In the genomic region with DNA sequence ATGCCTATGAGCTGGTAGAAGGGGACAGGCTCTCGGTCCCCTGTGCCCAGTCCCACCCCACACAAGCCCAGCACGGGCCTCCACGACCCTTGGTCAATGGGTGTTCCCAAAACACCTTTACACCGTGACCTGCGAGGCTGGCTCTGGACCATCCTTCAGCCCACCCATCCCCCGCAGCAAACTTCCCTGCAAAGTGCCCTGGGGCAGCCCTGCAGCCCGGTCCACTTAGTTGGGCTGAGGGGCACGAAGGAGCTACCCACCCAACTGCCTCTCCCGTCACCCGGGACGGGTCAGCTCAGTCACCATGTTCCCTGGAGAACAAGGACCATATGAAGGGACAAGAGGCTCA, we compare ENCODE assay signal across 10 cellular contexts. TPM values are rescaled to one million over a fixed set of nuclear protein-coding genes. Genes with fewer than 3 reads are reported as not detected.
DNase-seq lines count a peak whose midpoint lies in the region; ATAC-seq and TF ChIP-seq lines count a peak whose summit lies in the region.
"Had no signal": no experiment of that assay in that cellular context is flagged by ENCODE, and none has a peak within 500 bp of the region (broad histone marks: within the 10 kb centered on the region; RNA-seq: fewer than 3 reads in every experiment).

No MANE protein-coding gene starts in this region.

- peaks cover 44% of the 10 kb centered on the region for H3K4me1 ChIP-seq in mesodermal cell (ENCODE audit: control insufficient read depth, insufficient read depth, low read length, poor library complexity, severe bottlenecking)
- H3K4me1 ChIP-seq in testis, result peaks cover 31% of the 10 kb centered on the region

- no peak for TF ChIP-seq POLR2A in testis (IDR thresholded peaks at IDR 0.05)

- peak overlapping the region; percentile 94 for H3K27ac Mint-ChIP-seq in activated CD4-positive, alpha-beta T cell treated with anti-CD3 and anti-CD28 coated beads, Interleukin-2, amount 10 ng/mL, durations not matched to agents 24 days and 14 days
- peak overlapping the region; percentile 74 for H3K27ac Mint-ChIP-seq in central memory CD8-positive, alpha-beta T cell (ENCODE audit: low read depth)

- H3K27me3 ChIP-seq in testis, result no peaks in the 10 kb centered on the region

- DNase-seq in activated CD4-positive, alpha-beta T cell treated with anti-CD3 and anti-CD28 coated beads, Interleukin-2, amount 10 ng/mL, durations not matched to agents 24 days and 14 days, result no peak
- no peak for DNase-seq in activated CD4-positive, alpha-beta T cell treated with anti-CD3 and anti-CD28 coated beads, Interleukin-2, amount 50 U/mL, for 4 hours
- no peak for DNase-seq in central memory CD8-positive, alpha-beta T cell (ENCODE audit: low spot score in 2 of 2)
- DNase-seq in testis, result no peak
- no peak for DNase-seq in MV-4-11 (lab: John Stamatoyannopoulos, UW)
- no peak for DNase-seq in pons (ENCODE audit: low spot score)
- DNase-seq: NCI-H1417 treated with DMSO at 0.1 percent for 48 hours, RPMI8226 had no signal

- no peak overlapping the region for H3K4me3 ChIP-seq in mesodermal cell (ENCODE audit: extremely low read depth, insufficient read depth, low read length, poor library complexity, severe bottlenecking)
- no peak overlapping the region for H3K4me3 ChIP-seq in testis

- intact Hi-C loops in activated CD4-positive, alpha-beta T cell treated with anti-CD3 and anti-CD28 coated beads, Interleukin-2, amount 10 ng/mL, durations not matched to agents 24 days and 14 days (cut with micrococcal nuclease), result loop anchor here (10.0 kb wide), 1 partner anchor 488 kb away; no protein-coding TSS in a partner anchor
- intact Hi-C loops in testis (cut with DNase I; ENCODE audit: low total_unique reads), result no loop called here

- H3K27ac ChIP-seq in mesodermal cell (ENCODE audit: low read depth, low read length, severe bottlenecking) (peak overlapping the region; percentile 36), testis (peak overlapping the region; percentile 54 to 62)

- H3K4me3 Mint-ChIP-seq in activated CD4-positive, alpha-beta T cell treated with anti-CD3 and anti-CD28 coated beads, Interleukin-2, amount 10 ng/mL, durations not matched to agents 24 days and 14 days, result peak overlapping the region; percentile 79
- H3K4me3 Mint-ChIP-seq in central memory CD8-positive, alpha-beta T cell, result peak overlapping the region; percentile 57

- H3K36me3 Mint-ChIP-seq in activated CD4-positive, alpha-beta T cell treated with anti-CD3 and anti-CD28 coated beads, Interleukin-2, amount 10 ng/mL, durations not matched to agents 24 days and 14 days (ENCODE audit: low read depth), result peaks cover 85% of the 10 kb centered on the region
- H3K36me3 Mint-ChIP-seq in central memory CD8-positive, alpha-beta T cell (ENCODE audit: insufficient read depth), result peaks cover 74% of the 10 kb centered on the region

- peaks cover 68% of the 10 kb centered on the region for H3K4me1 Mint-ChIP-seq in activated CD4-positive, alpha-beta T cell treated with anti-CD3 and anti-CD28 coated beads, Interleukin-2, amount 10 ng/mL, durations not matched to agents 24 days and 14 days
- H3K4me1 Mint-ChIP-seq in central memory CD8-positive, alpha-beta T cell, result peaks cover 58% of the 10 kb centered on the region

- no peak for TF ChIP-seq CTCF in testis (IDR thresholded peaks at IDR 0.05)

- no peaks in the 10 kb centered on the region for H3K9me3 ChIP-seq in mesodermal cell (ENCODE audit: control insufficient read depth, low read length)
- H3K9me3 ChIP-seq in testis, result no peaks in the 10 kb centered on the region

- ATAC-seq in central memory CD8-positive, alpha-beta T cell (replicated peaks; ENCODE audit: extremely low read depth, poor library complexity, severe bottlenecking), result no peak
- no peak for ATAC-seq in HG02642 (IDR thresholded peaks at IDR 0.05; ENCODE audit: poor library complexity, unreplicated experiment)

- H3K27me3 Mint-ChIP-seq in activated CD4-positive, alpha-beta T cell treated with anti-CD3 and anti-CD28 coated beads, Interleukin-2, amount 10 ng/mL, durations not matched to agents 24 days and 14 days, result no peaks in the 10 kb centered on the region
- no peaks in the 10 kb centered on the region for H3K27me3 Mint-ChIP-seq in central memory CD8-positive, alpha-beta T cell

- 93 to 96% methylated on average over 9 to 11 of the region's 11 CpGs for WGBS in mesodermal cell (ENCODE audit: insufficient coverage in 2 of 2), 2 experiments
- 90 to 93% methylated on average over 4 to 11 of the region's 11 CpGs for WGBS in testis, 2 donors

- peaks cover 99% of the 10 kb centered on the region for H3K36me3 ChIP-seq in mesodermal cell (ENCODE audit: control insufficient read depth, insufficient read depth, low read length)
- H3K36me3 ChIP-seq in testis (ENCODE audit: low read depth, missing control alignments), result no peaks in the 10 kb centered on the region

- no peaks in the 10 kb centered on the region for H3K9me3 Mint-ChIP-seq in activated CD4-positive, alpha-beta T cell treated with anti-CD3 and anti-CD28 coated beads, Interleukin-2, amount 10 ng/mL, durations not matched to agents 24 days and 14 days
- H3K9me3 Mint-ChIP-seq in central memory CD8-positive, alpha-beta T cell, result no peaks in the 10 kb centered on the region

RNA-seq across cellular contexts. Expression of a gene that starts 23.4 kb away (rescaled TPM):
- 369 and 376 TPM in 2 replicates for total RNA-seq in activated CD4-positive, alpha-beta T cell treated with anti-CD3 and anti-CD28 coated beads, Interleukin-2, amount 10 ng/mL, durations not matched to agents 24 days and 14 days
- 278 TPM for polyA plus RNA-seq in mesodermal cell (2013, experiment 1 of 2)
- polyA plus RNA-seq in mesodermal cell (2013, experiment 2 of 2), result 225 TPM
- total RNA-seq in testis, result 100 to 1,000 TPM; 165 to 168 TPM
- 295 TPM for polyA plus RNA-seq in testis (ENCODE audit: insufficient read depth, low read depth, low replicate concordance)
